29 cellular contexts compared by ENCODE assay signal in the genomic region with DNA sequence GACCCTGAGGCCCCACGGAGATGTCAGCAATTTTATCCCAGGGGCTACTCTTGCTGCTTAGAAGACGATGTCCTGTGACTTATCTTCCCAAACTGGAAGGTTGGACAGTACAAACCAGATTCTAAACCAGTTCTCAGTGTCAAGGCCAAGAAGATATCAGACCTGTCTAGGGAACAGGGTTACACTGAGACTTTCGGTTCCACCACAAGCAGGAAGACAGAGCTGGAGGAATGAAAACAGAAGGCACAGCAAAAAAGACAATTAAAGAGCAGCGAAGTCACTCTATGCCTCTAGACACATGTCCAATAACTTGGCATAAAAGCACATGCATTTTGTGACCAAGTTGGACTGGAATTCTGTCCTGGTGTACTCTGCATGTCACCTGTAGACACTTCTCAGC.
"Had no signal": no experiment of that assay in that cellular context is flagged by ENCODE, and none has a peak within 500 bp of the region (broad histone marks: within the 10 kb centered on the region; RNA-seq: fewer than 3 reads in every experiment).

No MANE protein-coding gene starts in this region.

- FAIRE-seq: endometrium, endothelial cell of umbilical vein, frontal cortex had no signal

- H3K79me2 ChIP-seq: hepatocyte had no signal

- H3K9me3 Mint-ChIP-seq: dendritic cell treated with granulocyte-macrophage colony-stimulating factor and Interleukin-4, amounts not matched to agents 40 ng/mL and 50 ng/mL, for 4 days; effector memory CD8-positive, alpha-beta T cell had no signal

- H3K4me2 ChIP-seq: hepatocyte had no signal

- H3K9me3 ChIP-seq: colonic mucosa, esophagus squamous epithelium, gastrocnemius medialis, gastroesophageal sphincter had no signal

- H3K27ac ChIP-seq: colonic mucosa, coronary artery, dorsolateral prefrontal cortex, epithelial cell of prostate, esophagus muscularis mucosa, esophagus squamous epithelium, foreskin keratinocyte, gastrocnemius medialis, gastroesophageal sphincter, heart left ventricle, heart right ventricle, hepatocyte had no signal

- H3K36me3 ChIP-seq: colonic mucosa, esophagus muscularis mucosa, esophagus squamous epithelium, gastrocnemius medialis, gastroesophageal sphincter, heart left ventricle, heart right ventricle had no signal

- ATAC-seq: effector memory CD8-positive, alpha-beta T cell; esophagus mucosa; foreskin keratinocyte; gastrocnemius medialis; gastroesophageal sphincter; heart left ventricle; heart right ventricle had no signal

- H3K4me1 ChIP-seq: colonic mucosa, esophagus muscularis mucosa, esophagus squamous epithelium, foreskin keratinocyte, gastrocnemius medialis, gastroesophageal sphincter, heart left ventricle, heart right ventricle had no signal

- H3K27me3 ChIP-seq: colonic mucosa, esophagus muscularis mucosa, esophagus squamous epithelium, foreskin keratinocyte, gastrocnemius medialis, gastroesophageal sphincter, heart left ventricle, heart right ventricle, hepatocyte had no signal

- H3K4me3 Mint-ChIP-seq: dendritic cell treated with granulocyte-macrophage colony-stimulating factor and Interleukin-4, amounts not matched to agents 40 ng/mL and 50 ng/mL, for 4 days; effector memory CD8-positive, alpha-beta T cell; endodermal cell had no signal

- H2AFZ ChIP-seq: hepatocyte had no signal

- DNase-seq: colonic mucosa; cortex of kidney; dermis blood vessel endothelial cell; dorsolateral prefrontal cortex; effector CD4-positive, alpha-beta T cell; effector CD8-positive, alpha-beta T cell; effector memory CD4-positive, alpha-beta T cell; effector memory CD8-positive, alpha-beta T cell; endodermal cell; erythroblast; esophagus squamous epithelium; foreskin fibroblast; foreskin keratinocyte; foreskin melanocyte; gastrocnemius medialis; glutamatergic neuron; head of caudate nucleus; heart left ventricle; heart right ventricle had no signal

- H3K27me3 Mint-ChIP-seq: dendritic cell treated with granulocyte-macrophage colony-stimulating factor and Interleukin-4, amounts not matched to agents 40 ng/mL and 50 ng/mL, for 4 days had no signal

- H3K27ac Mint-ChIP-seq: dendritic cell treated with granulocyte-macrophage colony-stimulating factor and Interleukin-4, amounts not matched to agents 40 ng/mL and 50 ng/mL, for 4 days; effector memory CD8-positive, alpha-beta T cell; endodermal cell had no signal

- H3K4me3 ChIP-seq: colonic mucosa, coronary artery, dorsolateral prefrontal cortex, esophagus muscularis mucosa, esophagus squamous epithelium, gastrocnemius medialis, gastroesophageal sphincter, heart left ventricle, heart right ventricle, hepatocyte had no signal
